12 cellular contexts compared by ENCODE assay signal in genomic region chr17:35774499-35774898, GRCh38. TPM values are rescaled to one million over a fixed set of nuclear protein-coding genes. Genes with fewer than 3 reads are reported as not detected.
A peak's percentile ranks its signal among the peaks of the same experiment; 100 is the strongest.
DNase-seq lines count a peak whose midpoint lies in the region; ATAC-seq and TF ChIP-seq lines count a peak whose summit lies in the region.
"Had no signal": no experiment of that assay in that cellular context is flagged by ENCODE, and none has a peak within 500 bp of the region (broad histone marks: within the 10 kb centered on the region; RNA-seq: fewer than 3 reads in every experiment).

No MANE protein-coding gene starts in this region.

- H3K36me3 Mint-ChIP-seq in activated T-helper 2 cell treated with anti-CD3 and anti-CD28 coated beads, Interferon-gamma antibody, Interleukin-2, Interleukin-4, amounts not matched to agents 10 μg/mL and 5 μg/mL and 100 μg/mL, durations not matched to agents 14 hours and 24 hours and 36 hours (ENCODE audit: low read depth) = no peaks in the 10 kb centered on the region

- no peaks in the 10 kb centered on the region for H3K9me3 Mint-ChIP-seq in activated T-helper 2 cell treated with anti-CD3 and anti-CD28 coated beads, Interferon-gamma antibody, Interleukin-2, Interleukin-4, amounts not matched to agents 10 μg/mL and 5 μg/mL and 100 μg/mL, durations not matched to agents 14 hours and 24 hours and 36 hours

- H3K4me3 Mint-ChIP-seq in activated T-helper 2 cell treated with anti-CD3 and anti-CD28 coated beads, Interferon-gamma antibody, Interleukin-2, Interleukin-4, amounts not matched to agents 10 μg/mL and 5 μg/mL and 100 μg/mL, durations not matched to agents 14 hours and 24 hours and 36 hours (ENCODE audit: low read depth) = no peak overlapping the region
- H3K4me3 Mint-ChIP-seq: T-helper 17 cell had no signal

- WGBS in sigmoid colon, 2 donors = 29 to 61% methylated on average over 5 of the region's 5 CpGs
- 50% methylated on average over 5 of the region's 5 CpGs for WGBS in suprapubic skin

- H3K27ac ChIP-seq in sigmoid colon (peak overlapping the region; percentile 82 to 94 (median 88)), suprapubic skin (no peak overlapping the region)

- TF ChIP-seq EP300 in sigmoid colon (IDR thresholded peaks at IDR 0.05) = no peak
- no peak for TF ChIP-seq EP300 in suprapubic skin (IDR thresholded peaks at IDR 0.05)

- TF ChIP-seq CTCF in sigmoid colon (IDR thresholded peaks at IDR 0.05) (no peak), suprapubic skin (IDR thresholded peaks at IDR 0.05) (no peak)

- H3K4me3 ChIP-seq in sigmoid colon (peak overlapping the region in 3 of 4 donors; percentile 18 to 42 (median 28)), suprapubic skin (no peak overlapping the region)

- H3K36me3 ChIP-seq in sigmoid colon = no peaks in the 10 kb centered on the region
- peaks cover 4% of the 10 kb centered on the region for H3K36me3 ChIP-seq in suprapubic skin

- intact Hi-C loops in sigmoid colon (cut with DNase I) = no loop called here
- intact Hi-C loops in activated T-helper 2 cell treated with anti-CD3 and anti-CD28 coated beads, Interferon-gamma antibody, Interleukin-2, Interleukin-4, amounts not matched to agents 10 μg/mL and 5 μg/mL and 100 μg/mL, durations not matched to agents 14 hours and 24 hours and 36 hours (cut with micrococcal nuclease) = no loop called here

- H3K27ac Mint-ChIP-seq in activated T-helper 2 cell treated with anti-CD3 and anti-CD28 coated beads, Interferon-gamma antibody, Interleukin-2, Interleukin-4, amounts not matched to agents 10 μg/mL and 5 μg/mL and 100 μg/mL, durations not matched to agents 14 hours and 24 hours and 36 hours = no peak overlapping the region
- H3K27ac Mint-ChIP-seq: T-helper 17 cell had no signal

- peaks cover 0 to 57% (median 32%) of the 10 kb centered on the region in 4 donors for H3K4me1 ChIP-seq in sigmoid colon
- peaks cover 11% of the 10 kb centered on the region for H3K4me1 ChIP-seq in suprapubic skin

- TF ChIP-seq POLR2A in sigmoid colon (IDR thresholded peaks at IDR 0.05) (peak in 1 of 2 donors; percentile 37), suprapubic skin (IDR thresholded peaks at IDR 0.05) (no peak)

- H3K4me1 Mint-ChIP-seq in activated T-helper 2 cell treated with anti-CD3 and anti-CD28 coated beads, Interferon-gamma antibody, Interleukin-2, Interleukin-4, amounts not matched to agents 10 μg/mL and 5 μg/mL and 100 μg/mL, durations not matched to agents 14 hours and 24 hours and 36 hours (ENCODE audit: low read depth) = no peaks in the 10 kb centered on the region
- H3K4me1 Mint-ChIP-seq: T-helper 17 cell had no signal

- peaks cover 22% of the 10 kb centered on the region for H3K27me3 Mint-ChIP-seq in activated T-helper 2 cell treated with anti-CD3 and anti-CD28 coated beads, Interferon-gamma antibody, Interleukin-2, Interleukin-4, amounts not matched to agents 10 μg/mL and 5 μg/mL and 100 μg/mL, durations not matched to agents 14 hours and 24 hours and 36 hours (ENCODE audit: low read depth)

- ATAC-seq in left lobe of liver (peak; percentile 41), HG02571 (IDR thresholded peaks at IDR 0.05; ENCODE audit: unreplicated experiment) (no peak)
- ATAC-seq: T-helper 17 cell had no signal

- no peaks in the 10 kb centered on the region for H3K27me3 ChIP-seq in sigmoid colon
- no peaks in the 10 kb centered on the region for H3K27me3 ChIP-seq in suprapubic skin

- H3K9me3 ChIP-seq in sigmoid colon (no peaks in the 10 kb centered on the region), suprapubic skin (no peaks in the 10 kb centered on the region)

- DNase-seq in M059J (ENCODE audit: low read depth) (peak; percentile 66), cerebellum (ENCODE audit: low spot score) (peak; percentile 22), left lobe of liver (ENCODE audit: low spot score) (no peak), sigmoid colon (peak; percentile 92), suprapubic skin (ENCODE audit: low spot score in 2 of 2) (no peak), SKM-1 (lab: John Stamatoyannopoulos, UW; ENCODE audit: unreplicated experiment) (no peak)
- DNase-seq in activated T-helper 2 cell treated with anti-CD3 and anti-CD28 coated beads, Interferon-gamma antibody, Interleukin-2, Interleukin-4, amounts not matched to agents 10 μg/mL and 5 μg/mL and 100 μg/mL, durations not matched to agents 14 hours and 24 hours and 36 hours (ENCODE audit: low spot score) = no peak
- DNase-seq: DMS53; stimulated activated CD4-positive, alpha-beta T cell treated with anti-CD3 and anti-CD28 coated beads, Interleukin-4, amount 100 ng/mL, for 1 hour; T-helper 17 cell had no signal

RNA-seq across cellular contexts. Expression of gene C17orf50, which starts 13.8 kb away (rescaled TPM):
- not detected in 2 replicates for total RNA-seq in M059J (2014; rRNA removed; shearing (Covaris generic))
- total RNA-seq in cerebellum (not detected), left lobe of liver (not detected), sigmoid colon (not detected), suprapubic skin (not detected)
- polyA plus RNA-seq in sigmoid colon = under 1 TPM in 1 of 3 donors, not detected in 2; 0.07 TPM
- not detected in 2 replicates for total RNA-seq in activated T-helper 2 cell treated with anti-CD3 and anti-CD28 coated beads, Interferon-gamma antibody, Interleukin-2, Interleukin-4, amounts not matched to agents 10 μg/mL and 5 μg/mL and 100 μg/mL, durations not matched to agents 14 hours and 24 hours and 36 hours
- total RNA-seq: liver, T-helper 17 cell had no signal
- polyA plus RNA-seq: liver had no signal

RNA-seq across cellular contexts. Expression of gene MMP28, which starts 20.9 kb away (rescaled TPM):
- total RNA-seq in M059J (2014; rRNA removed; shearing (Covaris generic)) = 0.17 and 1.2 TPM in 2 replicates
- total RNA-seq in cerebellum (4.9 TPM), left lobe of liver (0.45 TPM), sigmoid colon (10 to 100 TPM; 15.8 to 60.8 (median 40.5) TPM), suprapubic skin (100 to 1,000 TPM in 2 of 4 donors, 10 to 100 TPM in 2; 76.4 to 109 (median 91.0) TPM)
- polyA plus RNA-seq in sigmoid colon = 10 to 100 TPM; 24.0 to 52.9 (median 30.3) TPM
- not detected in 2 replicates for total RNA-seq in activated T-helper 2 cell treated with anti-CD3 and anti-CD28 coated beads, Interferon-gamma antibody, Interleukin-2, Interleukin-4, amounts not matched to agents 10 μg/mL and 5 μg/mL and 100 μg/mL, durations not matched to agents 14 hours and 24 hours and 36 hours

RNA-seq across cellular contexts. Expression of gene GAS2L2, which starts 21.5 kb away (rescaled TPM):
- total RNA-seq in M059J (2014; rRNA removed; shearing (Covaris generic)) = not detected in 2 replicates
- 0.36 TPM for total RNA-seq in cerebellum
- total RNA-seq in left lobe of liver = not detected
- not detected for total RNA-seq in sigmoid colon
- polyA plus RNA-seq in sigmoid colon = under 1 TPM in 1 of 3 donors, not detected in 2; 0.06 TPM
- total RNA-seq in suprapubic skin = under 1 TPM in 2 of 4 donors, not detected in 2; 0.24 to 0.49 TPM
- not detected in 2 replicates for total RNA-seq in activated T-helper 2 cell treated with anti-CD3 and anti-CD28 coated beads, Interferon-gamma antibody, Interleukin-2, Interleukin-4, amounts not matched to agents 10 μg/mL and 5 μg/mL and 100 μg/mL, durations not matched to agents 14 hours and 24 hours and 36 hours
- total RNA-seq: liver, T-helper 17 cell had no signal
- polyA plus RNA-seq: liver had no signal

RNA-seq across cellular contexts. Expression of gene TAF15, which starts 34.8 kb away (rescaled TPM):
- 11.3 and 21.0 TPM in 2 replicates for total RNA-seq in M059J (2014; rRNA removed; shearing (Covaris generic))
- 131 TPM for total RNA-seq in cerebellum
- 63.1 TPM for total RNA-seq in left lobe of liver
- total RNA-seq in sigmoid colon = 10 to 100 TPM; 58.1 to 85.9 (median 71.3) TPM
- 100 to 1,000 TPM in 1 of 3 donors, 10 to 100 TPM in 2; 55.9 to 147 (median 58.7) TPM for polyA plus RNA-seq in sigmoid colon
- total RNA-seq in suprapubic skin = 100 to 1,000 TPM in 1 of 4 donors, 10 to 100 TPM in 3; 52.0 to 149 (median 58.8) TPM
- total RNA-seq in activated T-helper 2 cell treated with anti-CD3 and anti-CD28 coated beads, Interferon-gamma antibody, Interleukin-2, Interleukin-4, amounts not matched to agents 10 μg/mL and 5 μg/mL and 100 μg/mL, durations not matched to agents 14 hours and 24 hours and 36 hours = 315 and 321 TPM in 2 replicates

RNA-seq across cellular contexts. Expression of gene RASL10B, which starts 43.1 kb away (rescaled TPM):
- total RNA-seq in M059J (2014; rRNA removed; shearing (Covaris generic)) = 0.71 and 0.89 TPM in 2 replicates
- 5.3 TPM for total RNA-seq in cerebellum
- total RNA-seq in left lobe of liver = 2.3 TPM
- 1 to 10 TPM; 3.6 to 5.5 (median 3.8) TPM for total RNA-seq in sigmoid colon
- 1 to 10 TPM in 1 of 3 donors, under 1 TPM in 1, not detected in 1; 0.60 to 1.8 TPM for polyA plus RNA-seq in sigmoid colon
- 1 to 10 TPM in 3 of 4 donors, under 1 TPM in 1; 0.94 to 2.5 (median 1.9) TPM for total RNA-seq in suprapubic skin
- 0.94 and 1.2 TPM in 2 replicates for total RNA-seq in activated T-helper 2 cell treated with anti-CD3 and anti-CD28 coated beads, Interferon-gamma antibody, Interleukin-2, Interleukin-4, amounts not matched to agents 10 μg/mL and 5 μg/mL and 100 μg/mL, durations not matched to agents 14 hours and 24 hours and 36 hours

Comparison
In these comparisons a context has a peak if more than half of its experiments do, and no peak if none do; other contexts are left out.
1. DNase-seq: peak in M059J (single experiment), cerebellum (single experiment) and sigmoid colon (single experiment); none in left lobe of liver (single experiment), suprapubic skin (0 of 2), SKM-1 (single experiment) and activated T-helper 2 cell treated with anti-CD3 and anti-CD28 coated beads, Interferon-gamma antibody, Interleukin-2, Interleukin-4, amounts not matched to agents 10 μg/mL and 5 μg/mL and 100 μg/mL, durations not matched to agents 14 hours and 24 hours and 36 hours (single experiment).